Comparison of ENCODE assay signal across 8 cellular contexts in the genomic region with DNA sequence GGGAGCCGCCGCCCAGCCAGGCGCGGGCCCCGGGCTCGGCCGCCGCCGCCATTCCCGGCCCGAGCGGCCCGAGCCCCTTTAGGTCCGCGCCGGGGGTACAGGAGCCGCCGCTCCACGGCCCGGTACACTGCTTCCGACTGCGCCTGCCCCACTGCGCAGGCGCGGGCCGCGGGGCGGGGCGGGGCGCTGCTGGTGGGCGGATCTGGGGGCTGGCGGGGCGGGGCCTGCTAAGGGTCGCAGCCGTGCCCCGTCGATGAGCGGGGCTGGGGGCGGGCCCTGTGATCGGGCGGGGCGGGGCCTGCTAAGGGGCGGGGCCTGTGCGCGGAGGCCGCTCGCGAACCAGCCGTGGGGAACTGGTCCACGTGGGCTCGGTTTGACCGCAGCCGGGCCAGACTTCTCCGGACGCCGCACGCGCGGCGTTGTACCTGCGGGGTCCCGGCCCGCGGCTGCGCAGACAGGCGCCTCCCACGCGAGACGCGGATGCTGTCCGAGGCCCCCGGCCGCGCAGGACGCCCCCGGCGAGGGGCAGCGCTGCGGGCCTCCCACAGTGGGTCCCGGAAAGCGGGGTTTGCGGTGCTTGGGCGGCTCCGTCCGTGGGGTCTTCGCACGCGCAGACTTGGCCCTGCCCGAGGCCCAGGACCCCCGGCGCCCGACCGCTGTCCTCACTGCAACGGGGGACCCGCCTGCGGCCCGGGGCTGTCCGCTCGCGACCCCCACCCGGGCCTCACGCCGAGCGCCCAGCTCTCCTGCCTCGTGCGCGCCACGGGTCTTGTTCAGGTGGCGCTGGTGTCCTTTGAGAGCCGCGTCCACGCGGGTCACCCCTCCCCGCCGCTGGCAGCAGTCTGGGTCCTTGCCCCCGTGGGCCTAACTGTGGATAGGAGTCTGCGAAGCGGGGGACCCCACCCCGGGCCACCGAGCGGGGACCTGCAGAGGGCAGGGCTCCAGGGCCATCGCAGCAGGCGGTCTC. TPM values are rescaled to one million over a fixed set of nuclear protein-coding genes. Genes with fewer than 3 reads are reported as not detected.
DNase-seq lines count a peak whose midpoint lies in the region; ATAC-seq and TF ChIP-seq lines count a peak whose summit lies in the region.

A gene with protein sequence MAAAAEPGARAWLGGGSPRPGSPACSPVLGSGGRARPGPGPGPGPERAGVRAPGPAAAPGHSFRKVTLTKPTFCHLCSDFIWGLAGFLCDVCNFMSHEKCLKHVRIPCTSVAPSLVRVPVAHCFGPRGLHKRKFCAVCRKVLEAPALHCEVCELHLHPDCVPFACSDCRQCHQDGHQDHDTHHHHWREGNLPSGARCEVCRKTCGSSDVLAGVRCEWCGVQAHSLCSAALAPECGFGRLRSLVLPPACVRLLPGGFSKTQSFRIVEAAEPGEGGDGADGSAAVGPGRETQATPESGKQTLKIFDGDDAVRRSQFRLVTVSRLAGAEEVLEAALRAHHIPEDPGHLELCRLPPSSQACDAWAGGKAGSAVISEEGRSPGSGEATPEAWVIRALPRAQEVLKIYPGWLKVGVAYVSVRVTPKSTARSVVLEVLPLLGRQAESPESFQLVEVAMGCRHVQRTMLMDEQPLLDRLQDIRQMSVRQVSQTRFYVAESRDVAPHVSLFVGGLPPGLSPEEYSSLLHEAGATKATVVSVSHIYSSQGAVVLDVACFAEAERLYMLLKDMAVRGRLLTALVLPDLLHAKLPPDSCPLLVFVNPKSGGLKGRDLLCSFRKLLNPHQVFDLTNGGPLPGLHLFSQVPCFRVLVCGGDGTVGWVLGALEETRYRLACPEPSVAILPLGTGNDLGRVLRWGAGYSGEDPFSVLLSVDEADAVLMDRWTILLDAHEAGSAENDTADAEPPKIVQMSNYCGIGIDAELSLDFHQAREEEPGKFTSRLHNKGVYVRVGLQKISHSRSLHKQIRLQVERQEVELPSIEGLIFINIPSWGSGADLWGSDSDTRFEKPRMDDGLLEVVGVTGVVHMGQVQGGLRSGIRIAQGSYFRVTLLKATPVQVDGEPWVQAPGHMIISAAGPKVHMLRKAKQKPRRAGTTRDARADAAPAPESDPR (minus strand): TSS at position 139 of the 967 bp plus-strand sequence. CDS start 87 bp downstream, at position 52.

- H3K27ac ChIP-seq in dorsolateral prefrontal cortex = peak within 1 kb of the TSS in 11 of 59 donors; percentile 2 to 68 (median 41)

- H3K27me3 ChIP-seq in dorsolateral prefrontal cortex = no peaks in the 10 kb centered on the region

- intact Hi-C loops in dorsolateral prefrontal cortex (cut with DNase I) = loop anchor here (5.0 kb wide), 1 partner anchor 41 kb away; the partner anchor contains the start of genes GAK (in 2 of the 2) and TMEM175 (in 2 of the 2)
- intact Hi-C loops in lower leg skin (cut with DNase I; ENCODE audit: low total_unique reads) = no loop called here

- TF ChIP-seq CTCF in dorsolateral prefrontal cortex (IDR thresholded peaks at IDR 0.05 in 54 of 56, conservative IDR thresholded peaks at IDR 0.05 in 2 of 56; ENCODE audit: low read depth in 1 of 56, partially characterized antibody in 56 of 56) (no peak), lower leg skin (IDR thresholded peaks at IDR 0.05) (no peak)

- peak; percentile 72 for ATAC-seq in GM18502 (IDR thresholded peaks at IDR 0.05; ENCODE audit: poor library complexity, unreplicated experiment)
- ATAC-seq in HG02852 (IDR thresholded peaks at IDR 0.05; ENCODE audit: unreplicated experiment) = peak; percentile 63
- no peak for ATAC-seq in HG03565 (IDR thresholded peaks at IDR 0.05; ENCODE audit: unreplicated experiment)

- DNase-seq in NCI-H2227 (lab: John Stamatoyannopoulos, UW; ENCODE audit: unreplicated experiment) (peak; percentile 75), dorsolateral prefrontal cortex (peak; percentile 81 to 91 (median 86)), lower leg skin (ENCODE audit: low spot score in 2 of 2) (peak; percentile 77 to 96)
- peak; percentile 80 to 84 for DNase-seq in activated CD4-positive, alpha-beta T cell treated with anti-CD3 and anti-CD28 coated beads, Interleukin-2, amount 50 U/mL, for 4 hours
- DNase-seq in stimulated activated CD4-positive, alpha-beta T cell treated with anti-CD3 and anti-CD28 coated beads, Interleukin-4, amount 100 ng/mL, for 1 hour = peak; percentile 87

- H3K4me3 ChIP-seq in dorsolateral prefrontal cortex (peak within 1 kb of the TSS; percentile 43 to 91 (median 77)), lower leg skin (ENCODE audit: low read depth, poor library complexity, severe bottlenecking) (peak within 1 kb of the TSS; percentile 67)

- no peak for TF ChIP-seq POLR2A in lower leg skin (IDR thresholded peaks at IDR 0.05)

- 34 to 45% methylated on average over 24 to 61 of the region's 123 CpGs for WGBS in lower leg skin, 2 donors

RNA-seq across cellular contexts. Expression of the gene that starts here (rescaled TPM):
- total RNA-seq in dorsolateral prefrontal cortex (10 to 100 TPM; 13.3 to 31.8 (median 23.2) TPM), lower leg skin (10 to 100 TPM; 18.4 to 30.7 (median 22.4) TPM)
